ENCODE assay signal across 8 cellular contexts in the genomic region with DNA sequence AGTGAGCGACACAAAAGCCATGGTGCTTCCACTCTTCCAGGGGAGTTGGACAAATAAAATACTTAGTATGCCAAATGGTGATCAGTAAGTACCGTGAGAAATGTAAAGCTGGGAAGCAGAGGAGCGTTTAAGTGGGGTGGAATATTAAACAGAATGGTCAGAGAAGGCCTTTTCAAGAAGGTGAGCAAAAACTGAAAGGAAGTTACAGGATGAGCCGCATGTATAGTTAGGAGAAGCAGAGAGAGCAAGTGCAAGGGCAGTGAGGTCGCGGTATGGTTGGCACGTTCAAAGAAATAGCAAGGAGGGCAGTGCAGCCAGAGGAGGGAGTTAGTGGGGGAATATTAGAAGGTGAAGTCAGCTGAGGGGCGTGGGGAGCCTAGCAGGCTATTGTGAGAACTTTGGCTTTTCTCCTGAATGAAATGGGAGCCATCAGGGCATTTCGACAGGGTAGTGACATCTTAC. TPM values are rescaled to one million over a fixed set of nuclear protein-coding genes. Genes with fewer than 3 reads are reported as not detected.
DNase-seq lines count a peak whose midpoint lies in the region; ATAC-seq and TF ChIP-seq lines count a peak whose summit lies in the region.

No MANE protein-coding gene starts in this region.

- no peaks in the 10 kb centered on the region for H3K27me3 ChIP-seq in hepatocyte

- H3K9me3 Mint-ChIP-seq in activated B cell treated with CpG ODN at 0.5 μM for 24 hours: no peaks in the 10 kb centered on the region
- no peaks in the 10 kb centered on the region for H3K9me3 Mint-ChIP-seq in stimulated activated naive B cell treated with anti-CD40 and anti-IgM and Interleukin-4, amounts not matched to agents 10 μg/mL and 1 μg/mL and 100 μg/mL, for 72 hours

- WGBS in hepatocyte (ENCODE audit: low lambda C conversion rate, missing lambda C conversion rate): 39% methylated on average over 9 of the region's 9 CpGs

- POLR2A ChIA-PET in activated B cell treated with CpG ODN at 0.5 μM for 24 hours (lab: Charles Lee): interaction anchor here (1.5 to 3.3 kb wide), 6 partner anchors 15 to 324 kb away, joined by 4 to 23 read pairs (median 8); a partner anchor contains a TSS

- CTCF ChIA-PET in activated B cell treated with CpG ODN at 0.5 μM for 24 hours (lab: Charles Lee): no interaction called here

- H3K9me3 ChIP-seq in hepatocyte (ENCODE audit: low read depth): no peaks in the 10 kb centered on the region

- DNase-seq in Right ventricle myocardium superior: no peak
- no peak for DNase-seq in left cardiac atrium
- no peak for DNase-seq in activated B cell treated with CpG ODN at 0.5 μM for 24 hours
- DNase-seq in hepatocyte (ENCODE audit: low spot score): no peak
- no peak for DNase-seq in stimulated activated naive B cell treated with anti-CD40 and anti-IgM and Interleukin-4, amounts not matched to agents 10 μg/mL and 1 μg/mL and 100 μg/mL, for 72 hours
- DNase-seq in glomerular visceral epithelial cell (ENCODE audit: extremely low spot score): no peak
- no peak for DNase-seq in stimulated activated CD4-positive, alpha-beta T cell treated with anti-CD3 and anti-CD28 coated beads, Interleukin-2, amount 100 ng/mL, for 48 hours

- H3K4me2 ChIP-seq in hepatocyte: peak overlapping the region; percentile 93

- ATAC-seq in Right ventricle myocardium superior (ENCODE audit: poor library complexity) (peak; percentile 1), left cardiac atrium (no peak), activated B cell treated with CpG ODN at 0.5 μM for 24 hours (ENCODE audit: low read depth) (no peak), HG03108 (IDR thresholded peaks at IDR 0.05; ENCODE audit: unreplicated experiment) (no peak)
- no peak for ATAC-seq in stimulated activated naive B cell treated with anti-CD40 and anti-IgM and Interleukin-4, amounts not matched to agents 10 μg/mL and 1 μg/mL and 100 μg/mL, for 72 hours (replicated peaks)

- peaks cover 70% of the 10 kb centered on the region for H3K4me1 Mint-ChIP-seq in activated B cell treated with CpG ODN at 0.5 μM for 24 hours
- peaks cover 51 to 75% of the 10 kb centered on the region in 2 donors for H3K4me1 Mint-ChIP-seq in stimulated activated naive B cell treated with anti-CD40 and anti-IgM and Interleukin-4, amounts not matched to agents 10 μg/mL and 1 μg/mL and 100 μg/mL, for 72 hours

- intact Hi-C loops in Right ventricle myocardium superior (cut with DNase I): no loop called here
- intact Hi-C loops in left cardiac atrium (cut with DNase I): no loop called here
- intact Hi-C loops in activated B cell treated with CpG ODN at 0.5 μM for 24 hours (cut with micrococcal nuclease): loop anchor here (1.0 to 10.0 kb wide), 7 partner anchors 17 to 1639 kb away; a partner anchor contains a TSS

- peak overlapping the region; percentile 97 for H2AFZ ChIP-seq in hepatocyte

- peaks cover 53% of the 10 kb centered on the region for H3K36me3 Mint-ChIP-seq in activated B cell treated with CpG ODN at 0.5 μM for 24 hours (ENCODE audit: low read depth)
- peaks cover 37 to 45% of the 10 kb centered on the region in 2 donors for H3K36me3 Mint-ChIP-seq in stimulated activated naive B cell treated with anti-CD40 and anti-IgM and Interleukin-4, amounts not matched to agents 10 μg/mL and 1 μg/mL and 100 μg/mL, for 72 hours

- H3K4me3 Mint-ChIP-seq in activated B cell treated with CpG ODN at 0.5 μM for 24 hours: peak overlapping the region; percentile 92
- peak overlapping the region; percentile 91 to 93 for H3K4me3 Mint-ChIP-seq in stimulated activated naive B cell treated with anti-CD40 and anti-IgM and Interleukin-4, amounts not matched to agents 10 μg/mL and 1 μg/mL and 100 μg/mL, for 72 hours

- H3K27ac ChIP-seq in hepatocyte: peak overlapping the region; percentile 97

- no peaks in the 10 kb centered on the region for H3K27me3 Mint-ChIP-seq in activated B cell treated with CpG ODN at 0.5 μM for 24 hours
- H3K27me3 Mint-ChIP-seq in stimulated activated naive B cell treated with anti-CD40 and anti-IgM and Interleukin-4, amounts not matched to agents 10 μg/mL and 1 μg/mL and 100 μg/mL, for 72 hours: no peaks in the 10 kb centered on the region

- H3K4me1 ChIP-seq in hepatocyte (ENCODE audit: insufficient read depth): peaks cover 35% of the 10 kb centered on the region

- peaks cover 46% of the 10 kb centered on the region for H3K79me2 ChIP-seq in hepatocyte

- H3K27ac Mint-ChIP-seq in activated B cell treated with CpG ODN at 0.5 μM for 24 hours: peak overlapping the region; percentile 91
- peak overlapping the region; percentile 96 for H3K27ac Mint-ChIP-seq in stimulated activated naive B cell treated with anti-CD40 and anti-IgM and Interleukin-4, amounts not matched to agents 10 μg/mL and 1 μg/mL and 100 μg/mL, for 72 hours

- no peaks in the 10 kb centered on the region for H3K9me2 ChIP-seq in hepatocyte (replicated peaks; ENCODE audit: insufficient read depth)

- H4K20me1 ChIP-seq in hepatocyte (ENCODE audit: insufficient read depth, poor library complexity, severe bottlenecking): peaks cover 30% of the 10 kb centered on the region

- H3K4me3 ChIP-seq in hepatocyte: peak overlapping the region; percentile 61

- TF ChIP-seq CTCF in activated B cell treated with CpG ODN at 0.5 μM for 24 hours (IDR thresholded peaks at IDR 0.05) (no peak), hepatocyte (IDR thresholded peaks at IDR 0.05; ENCODE audit: poor library complexity) (no peak)

- no peaks in the 10 kb centered on the region for H3K36me3 ChIP-seq in hepatocyte (replicated peaks; ENCODE audit: insufficient read depth, low read depth)

RNA-seq across cellular contexts. Expression of a gene that starts 0.7 kb away (rescaled TPM):
- total RNA-seq in Right ventricle myocardium superior (80.9 TPM), left cardiac atrium (100 to 1,000 TPM in 1 of 2 donors, 10 to 100 TPM in 1; 96.5 to 113 TPM), activated B cell treated with CpG ODN at 0.5 μM for 24 hours (75.5 and 80.9 TPM in 2 replicates), hepatocyte (195 and 216 TPM in 2 replicates)
- 338 and 366 TPM in 2 replicates for polyA plus RNA-seq in hepatocyte

RNA-seq across cellular contexts. Expression of a gene that starts 4.2 kb away (rescaled TPM):
- total RNA-seq in Right ventricle myocardium superior (16.2 TPM), left cardiac atrium (10 to 100 TPM; 14.1 to 20.9 TPM), activated B cell treated with CpG ODN at 0.5 μM for 24 hours (47.3 and 51.6 TPM in 2 replicates), hepatocyte (18.6 and 31.5 TPM in 2 replicates)
- 20.2 and 21.5 TPM in 2 replicates for polyA plus RNA-seq in hepatocyte

RNA-seq across cellular contexts. Expression of a gene that starts 5.0 kb away (rescaled TPM):
- total RNA-seq in Right ventricle myocardium superior: 34.3 TPM
- total RNA-seq in left cardiac atrium: 10 to 100 TPM; 35.5 to 44.2 TPM
- 8.1 and 8.3 TPM in 2 replicates for total RNA-seq in activated B cell treated with CpG ODN at 0.5 μM for 24 hours
- total RNA-seq in hepatocyte: 45.7 and 48.2 TPM in 2 replicates
- polyA plus RNA-seq in hepatocyte: 68.8 and 73.8 TPM in 2 replicates

RNA-seq across cellular contexts. Expression of a gene that starts 17.4 kb away (rescaled TPM):
- total RNA-seq in Right ventricle myocardium superior (0.86 TPM), left cardiac atrium (1 to 10 TPM; 1.8 to 2.2 TPM), activated B cell treated with CpG ODN at 0.5 μM for 24 hours (8.1 and 15.1 TPM in 2 replicates), hepatocyte (11.0 and 13.2 TPM in 2 replicates)
- 23.7 and 27.7 TPM in 2 replicates for polyA plus RNA-seq in hepatocyte

RNA-seq across cellular contexts. Expression of a gene that starts 27.3 kb away (rescaled TPM):
- total RNA-seq in Right ventricle myocardium superior (58.8 TPM), left cardiac atrium (10 to 100 TPM; 26.7 to 30.1 TPM), activated B cell treated with CpG ODN at 0.5 μM for 24 hours (18.0 and 24.8 TPM in 2 replicates), hepatocyte (20.6 and 21.7 TPM in 2 replicates)
- polyA plus RNA-seq in hepatocyte: 25.4 and 30.7 TPM in 2 replicates
